In the genomic region with DNA sequence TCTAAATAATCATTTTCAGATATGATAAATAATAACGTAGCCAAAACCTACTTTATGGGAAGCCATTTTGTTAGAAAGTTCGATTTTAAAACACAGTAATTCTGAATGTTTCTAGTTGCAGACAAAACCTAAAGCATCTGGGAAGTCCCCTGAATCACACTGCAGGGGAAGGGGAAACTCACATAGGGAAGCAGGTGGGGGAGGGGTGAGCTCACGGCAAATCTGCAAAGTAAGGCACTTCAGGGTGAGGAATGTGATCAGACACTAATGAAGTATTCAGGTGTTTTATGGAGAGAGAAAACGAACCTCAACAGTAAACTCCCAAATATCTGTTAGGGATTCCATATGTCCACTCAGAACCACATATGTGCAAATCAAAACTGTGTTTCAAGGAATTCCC, we compare ENCODE assay signal across 1 cellular context.
TF ChIP-seq lines count a peak whose summit lies in the region.

No MANE protein-coding gene starts in this region.

TF ChIP-seq in H1, 55 proteins besides CTCF, POLR2A, EP300 and RAD21 (continued from another document):
- TF ChIP-seq SP1 (IDR thresholded peaks at IDR 0.05; ENCODE audit: low read depth, low read length) (peak; percentile 73; the same call in 1 of the 2 replicates), ZNF274 (IDR thresholded peaks at IDR 0.05; ENCODE audit: borderline replicate concordance, extremely low read depth, low read length) (no peak)
- TF ChIP-seq, protein P1, sequence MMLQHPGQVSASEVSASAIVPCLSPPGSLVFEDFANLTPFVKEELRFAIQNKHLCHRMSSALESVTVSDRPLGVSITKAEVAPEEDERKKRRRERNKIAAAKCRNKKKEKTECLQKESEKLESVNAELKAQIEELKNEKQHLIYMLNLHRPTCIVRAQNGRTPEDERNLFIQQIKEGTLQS (IDR thresholded peaks at IDR 0.05; ENCODE audit: insufficient read depth, low read depth, low read length): no peak
TF ChIP-seq in H1: peak in this region for 5.
